ENCODE assay signal across 10 cellular contexts in the genomic region with DNA sequence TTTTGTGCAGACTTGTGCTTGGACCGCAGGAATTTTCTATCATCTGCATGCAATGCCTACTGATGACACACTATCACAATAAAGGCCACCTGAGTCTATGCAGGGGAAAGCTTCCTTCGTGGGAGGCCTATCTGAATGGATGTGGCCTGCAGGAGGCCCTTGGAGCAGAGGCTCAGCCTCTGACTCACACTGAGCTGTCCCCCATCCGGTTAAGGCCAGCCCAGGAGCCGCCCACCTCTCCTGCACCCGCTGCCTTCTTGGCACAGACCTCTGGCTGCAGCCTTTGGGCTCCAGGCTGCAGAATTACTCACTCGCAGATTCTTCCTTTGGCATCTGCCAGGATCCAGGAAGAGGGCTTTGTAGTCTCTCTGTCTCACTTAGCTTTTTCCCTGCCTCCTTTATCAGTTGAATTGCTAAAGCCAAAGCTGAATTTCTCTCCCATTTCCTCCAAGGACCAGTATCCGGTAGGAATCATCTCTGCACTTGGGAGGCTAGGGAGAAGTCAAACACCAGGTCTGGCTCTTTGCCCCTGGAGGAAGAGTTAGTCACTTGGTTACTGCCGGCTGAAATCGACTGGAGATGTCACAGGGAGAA.
DNase-seq lines count a peak whose midpoint lies in the region; ATAC-seq, FAIRE-seq and TF ChIP-seq lines count a peak whose summit lies in the region.
"Had no signal": no experiment of that assay in that cellular context is flagged by ENCODE, and none has a peak within 500 bp of the region (broad histone marks: within the 10 kb centered on the region; RNA-seq: fewer than 3 reads in every experiment).

No MANE protein-coding gene starts in this region.

- H3K9me1 ChIP-seq in keratinocyte (ENCODE audit: control insufficient read depth, extremely low read depth, insufficient read depth, low read length), result no peaks in the 10 kb centered on the region

- no peaks in the 10 kb centered on the region for H3K36me3 ChIP-seq in keratinocyte (ENCODE audit: control insufficient read depth in 2 of 2, extremely low read depth in 1 of 2, insufficient read depth in 2 of 2, low read length in 2 of 2)

- DNase-seq in activated CD4-positive, alpha-beta memory T cell treated with anti-CD3 and anti-CD28 coated beads for 36 hours, result peak; percentile 48
- no peak for DNase-seq in activated CD4-positive, alpha-beta memory T cell treated with anti-CD3 and anti-CD28 coated beads, Interleukin-2, amount 10 ng/mL, durations not matched to agents 7 days and 5 days
- DNase-seq in astrocyte of the spinal cord (ENCODE audit: low read depth, low spot score) (peak; percentile 99), keratinocyte (ENCODE audit: low read depth, low spot score) (peak; percentile 100), COLO668 (lab: John Stamatoyannopoulos, UW; ENCODE audit: unreplicated experiment) (no peak)
- DNase-seq: activated B cell treated with CpG ODN at 0.5 μM for 24 hours, DND-41 had no signal

- H3K4me1 Mint-ChIP-seq in activated CD4-positive, alpha-beta memory T cell treated with anti-CD3 and anti-CD28 coated beads for 36 hours (ENCODE audit: low read depth), result no peaks in the 10 kb centered on the region
- H3K4me1 Mint-ChIP-seq in activated CD4-positive, alpha-beta memory T cell treated with anti-CD3 and anti-CD28 coated beads, Interleukin-2, amount 10 ng/mL, durations not matched to agents 7 days and 5 days, result no peaks in the 10 kb centered on the region
- H3K4me1 Mint-ChIP-seq: activated B cell treated with CpG ODN at 0.5 μM for 24 hours had no signal

- no peak for ATAC-seq in GM21447 (IDR thresholded peaks at IDR 0.05; ENCODE audit: unreplicated experiment)
- no peak for ATAC-seq in GM18517 (IDR thresholded peaks at IDR 0.05; ENCODE audit: unreplicated experiment)

- peak overlapping the region; percentile 35 for H3K9ac ChIP-seq in keratinocyte (ENCODE audit: control insufficient read depth, extremely low read depth, insufficient read depth, low read length)

- CTCF ChIA-PET in activated CD4-positive, alpha-beta memory T cell treated with anti-CD3 and anti-CD28 coated beads for 36 hours (lab: Charles Lee), result no interaction called here
- CTCF ChIA-PET in activated CD4-positive, alpha-beta memory T cell treated with anti-CD3 and anti-CD28 coated beads, Interleukin-2, amount 10 ng/mL, durations not matched to agents 7 days and 5 days (lab: Charles Lee), result no interaction called here

- dilution Hi-C loops in keratinocyte (cut with MboI; ENCODE audit: extremely low pct_ligation_motif_present, low sequenced_read_pairs), result no loop called here

- peak overlapping the region; percentile 81 for H3K27ac ChIP-seq in keratinocyte (ENCODE audit: control insufficient read depth, insufficient read depth, low read length)
- peak overlapping the region; percentile 46 for H3K27ac ChIP-seq in temporal lobe (ENCODE audit: low read depth, low read length)

- H3K27me3 Mint-ChIP-seq in activated CD4-positive, alpha-beta memory T cell treated with anti-CD3 and anti-CD28 coated beads for 36 hours, result peaks cover 2% of the 10 kb centered on the region
- H3K27me3 Mint-ChIP-seq in activated CD4-positive, alpha-beta memory T cell treated with anti-CD3 and anti-CD28 coated beads, Interleukin-2, amount 10 ng/mL, durations not matched to agents 7 days and 5 days, result no peaks in the 10 kb centered on the region
- H3K27me3 Mint-ChIP-seq: activated B cell treated with CpG ODN at 0.5 μM for 24 hours had no signal

- no peaks in the 10 kb centered on the region for H3K27me3 ChIP-seq in keratinocyte (ENCODE audit: control insufficient read depth, extremely low read depth, insufficient read depth, low read length)

- H2AFZ ChIP-seq in keratinocyte (ENCODE audit: control insufficient read depth, low read length), result no peak overlapping the region

- H3K36me3 Mint-ChIP-seq in activated CD4-positive, alpha-beta memory T cell treated with anti-CD3 and anti-CD28 coated beads for 36 hours, result no peaks in the 10 kb centered on the region
- no peaks in the 10 kb centered on the region for H3K36me3 Mint-ChIP-seq in activated CD4-positive, alpha-beta memory T cell treated with anti-CD3 and anti-CD28 coated beads, Interleukin-2, amount 10 ng/mL, durations not matched to agents 7 days and 5 days (ENCODE audit: low read depth)

- H3K9me3 Mint-ChIP-seq in activated CD4-positive, alpha-beta memory T cell treated with anti-CD3 and anti-CD28 coated beads for 36 hours, result no peaks in the 10 kb centered on the region
- H3K9me3 Mint-ChIP-seq in activated CD4-positive, alpha-beta memory T cell treated with anti-CD3 and anti-CD28 coated beads, Interleukin-2, amount 10 ng/mL, durations not matched to agents 7 days and 5 days, result no peaks in the 10 kb centered on the region
- H3K9me3 Mint-ChIP-seq: activated B cell treated with CpG ODN at 0.5 μM for 24 hours had no signal

- H3K4me1 ChIP-seq in keratinocyte (ENCODE audit: control insufficient read depth, extremely low read depth, insufficient read depth, low read length), result peaks cover 36% of the 10 kb centered on the region

- FAIRE-seq in keratinocyte (lab: Jason Lieb, UNC), result peak; percentile 98

- no peak overlapping the region for H3K4me3 ChIP-seq in astrocyte of the spinal cord (ENCODE audit: low read depth, low read length)
- H3K4me3 ChIP-seq in keratinocyte (ENCODE audit: control insufficient read depth in 2 of 3, extremely low read depth in 1 of 3, insufficient read depth in 2 of 3, low read depth in 1 of 3, low read length in 3 of 3), result peak overlapping the region in 1 of 3 experiments; percentile 6

- POLR2A ChIA-PET in activated CD4-positive, alpha-beta memory T cell treated with anti-CD3 and anti-CD28 coated beads for 36 hours (lab: Charles Lee), result interaction anchor here (0.7 kb wide), 1 partner anchor 11 kb away, joined by 3 read pairs; no protein-coding TSS in a partner anchor
- POLR2A ChIA-PET in activated CD4-positive, alpha-beta memory T cell treated with anti-CD3 and anti-CD28 coated beads, Interleukin-2, amount 10 ng/mL, durations not matched to agents 7 days and 5 days (lab: Charles Lee), result no interaction called here

- TF ChIP-seq CTCF in astrocyte of the spinal cord (IDR thresholded peaks at IDR 0.05; ENCODE audit: low read depth, low read length), result peak; percentile 23
- peak in 2 of 3 experiments; percentile 2 to 26 for TF ChIP-seq CTCF in keratinocyte (optimal IDR thresholded peaks at IDR 0.05 in 1 of 3, IDR thresholded peaks at IDR 0.05 in 1 of 3, conservative IDR thresholded peaks at IDR 0.05 in 1 of 3; ENCODE audit: extremely low read depth in 1 of 3, insufficient read depth in 2 of 3, low read length in 3 of 3)

- in situ Hi-C loops in astrocyte of the spinal cord (cut with HindIII; ENCODE audit: low sequenced_read_pairs), result no loop called here

- H3K4me2 ChIP-seq in keratinocyte (ENCODE audit: control insufficient read depth, extremely low read depth, insufficient read depth, low read depth, low read length), result peak overlapping the region; percentile 68

- H4K20me1 ChIP-seq in keratinocyte (ENCODE audit: control insufficient read depth, extremely low read depth, insufficient read depth, low read length), result no peaks in the 10 kb centered on the region

- H3K27ac Mint-ChIP-seq in activated CD4-positive, alpha-beta memory T cell treated with anti-CD3 and anti-CD28 coated beads for 36 hours, result no peak overlapping the region
- H3K27ac Mint-ChIP-seq in activated CD4-positive, alpha-beta memory T cell treated with anti-CD3 and anti-CD28 coated beads, Interleukin-2, amount 10 ng/mL, durations not matched to agents 7 days and 5 days, result no peak overlapping the region
- H3K27ac Mint-ChIP-seq: activated B cell treated with CpG ODN at 0.5 μM for 24 hours had no signal

- intact Hi-C loops in activated CD4-positive, alpha-beta memory T cell treated with anti-CD3 and anti-CD28 coated beads for 36 hours (cut with micrococcal nuclease), result no loop called here

- H3K9me3 ChIP-seq in keratinocyte (ENCODE audit: control insufficient read depth, low read depth, low read length), result no peaks in the 10 kb centered on the region

- H3K79me2 ChIP-seq in keratinocyte (ENCODE audit: control insufficient read depth, insufficient read depth, low read length), result no peaks in the 10 kb centered on the region

- no peak overlapping the region for H3K4me3 Mint-ChIP-seq in activated CD4-positive, alpha-beta memory T cell treated with anti-CD3 and anti-CD28 coated beads for 36 hours
- H3K4me3 Mint-ChIP-seq in activated CD4-positive, alpha-beta memory T cell treated with anti-CD3 and anti-CD28 coated beads, Interleukin-2, amount 10 ng/mL, durations not matched to agents 7 days and 5 days, result no peak overlapping the region
- H3K4me3 Mint-ChIP-seq: activated B cell treated with CpG ODN at 0.5 μM for 24 hours had no signal

Comparison
In these comparisons a context has a peak if more than half of its experiments do, and no peak if none do; other contexts are left out.
1. DNase-seq: peak in activated CD4-positive, alpha-beta memory T cell treated with anti-CD3 and anti-CD28 coated beads for 36 hours (single experiment), astrocyte of the spinal cord (single experiment) and keratinocyte (single experiment); none in activated CD4-positive, alpha-beta memory T cell treated with anti-CD3 and anti-CD28 coated beads, Interleukin-2, amount 10 ng/mL, durations not matched to agents 7 days and 5 days (single experiment) and COLO668 (single experiment).